12 cellular contexts compared by ENCODE assay signal in the genomic region with DNA sequence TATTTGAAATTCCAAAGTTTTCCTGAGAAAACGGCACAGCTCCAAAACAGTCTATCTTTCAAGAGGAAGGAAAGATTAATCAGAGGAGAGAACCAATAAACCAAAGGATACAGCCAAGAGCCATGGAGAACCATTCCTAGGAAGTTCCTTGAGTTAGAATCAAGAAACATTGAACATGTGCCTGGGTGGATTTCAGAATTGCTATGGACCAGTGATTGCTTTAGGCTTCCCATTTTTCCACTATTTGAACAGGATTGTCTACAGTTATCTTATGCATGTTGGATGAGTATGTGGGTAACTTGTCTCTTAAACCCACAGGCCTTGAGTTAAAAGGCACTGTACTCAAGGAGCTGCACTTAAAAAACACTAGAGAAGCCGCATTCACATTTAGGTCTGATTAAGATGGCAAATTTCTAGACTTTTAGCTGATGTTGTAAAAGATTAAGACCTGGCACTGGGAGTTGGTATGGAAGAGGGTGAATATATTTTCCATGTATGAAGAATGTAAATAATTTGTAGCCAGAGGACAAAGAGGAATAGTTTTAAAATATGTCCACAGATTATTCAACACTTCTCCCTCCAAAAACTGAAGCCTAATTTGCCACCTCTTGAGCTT. TPM values are rescaled to one million over a fixed set of nuclear protein-coding genes. Genes with fewer than 3 reads are reported as not detected.
"Had no signal": no experiment of that assay in that cellular context is flagged by ENCODE, and none has a peak within 500 bp of the region (broad histone marks: within the 10 kb centered on the region; RNA-seq: fewer than 3 reads in every experiment).

No MANE protein-coding gene starts in this region.

- H3K27ac ChIP-seq: GM23248 had no signal

- ATAC-seq: GM23338, HCT116 had no signal

- FAIRE-seq: H1, H54 had no signal

- H3K4me3 Mint-ChIP-seq: GM23338, H9, HFFc6 had no signal

- H3K36me3 ChIP-seq: HAP-1 had no signal

- DNase-seq: GM23248, GOT3, H7, H9, HCEC 1CT, HFFc6 had no signal

- H3K27ac Mint-ChIP-seq: GM23338, H9, HFFc6 had no signal

- H3K4me2 ChIP-seq: GM23338 had no signal

- H3K9ac ChIP-seq: GM23248 had no signal

- H3K4me1 Mint-ChIP-seq: GM23338, H9 had no signal

- H3K4me1 ChIP-seq: HAP-1 had no signal

- H3K4me3 ChIP-seq: GM23248, GM23338, HAP-1 had no signal

- H2AFZ ChIP-seq: GM23248, GM23338 had no signal

RNA-seq across cellular contexts. Expression of a gene that starts 11.2 kb away (rescaled TPM):
- total RNA-seq: GM23248, H4, H7, HFFc6 had no signal
- polyA plus RNA-seq: GM23248, H1 had no signal
